29 cellular contexts compared by ENCODE assay signal in the genomic region with DNA sequence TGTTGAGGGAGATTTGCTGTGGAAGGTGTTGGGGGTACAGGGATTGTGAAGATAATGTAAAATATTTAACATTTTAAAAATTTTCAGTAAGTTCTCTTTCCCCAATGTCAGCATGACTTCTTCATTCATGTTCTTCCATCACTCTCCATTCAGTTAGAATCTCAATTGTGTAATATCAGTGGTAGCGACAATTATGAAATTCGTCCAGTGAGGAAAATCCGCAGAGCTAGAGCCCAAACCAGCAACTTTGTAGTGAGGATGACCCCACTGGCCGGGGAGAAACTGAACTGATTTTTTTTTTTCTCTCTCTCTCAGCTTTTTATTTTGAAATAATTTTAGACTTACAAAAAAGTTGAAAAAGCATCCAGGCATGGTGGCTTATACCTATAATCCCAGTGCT.
"Had no signal": no experiment of that assay in that cellular context is flagged by ENCODE, and none has a peak within 500 bp of the region (broad histone marks: within the 10 kb centered on the region; RNA-seq: fewer than 3 reads in every experiment).

No MANE protein-coding gene starts in this region.

- H3K27ac Mint-ChIP-seq: naive B cell; natural killer cell treated with Interleukin-12 subunit alpha and Interleukin-12 subunit beta and Interleukin-15 and Interleukin-18, amount 100 ng/mL, for 72 hours; stimulated activated memory B cell treated with anti-CD40 and anti-IgM and Interleukin-4, amounts not matched to agents 10 μg/mL and 1 μg/mL and 100 μg/mL, for 72 hours had no signal

- H3K4me3 ChIP-seq: colonic mucosa, esophagus squamous epithelium, heart right ventricle, left lung, mucosa of descending colon, psoas muscle, skin epidermis, spleen, transverse colon, upper lobe of right lung, uterus had no signal

- H3K27me3 Mint-ChIP-seq: stimulated activated memory B cell treated with anti-CD40 and anti-IgM and Interleukin-4, amounts not matched to agents 10 μg/mL and 1 μg/mL and 100 μg/mL, for 72 hours had no signal

- H3K36me3 ChIP-seq: colonic mucosa, left lung, transverse colon, upper lobe of right lung, uterus had no signal

- H3K4me1 Mint-ChIP-seq: stimulated activated memory B cell treated with anti-CD40 and anti-IgM and Interleukin-4, amounts not matched to agents 10 μg/mL and 1 μg/mL and 100 μg/mL, for 72 hours had no signal

- H3K9me3 ChIP-seq: colonic mucosa, uterus had no signal

- H3K27me3 ChIP-seq: colonic mucosa, esophagus squamous epithelium, heart right ventricle, left lung, spleen, transverse colon, upper lobe of right lung, uterus had no signal

- DNase-seq: colonic mucosa; dermis blood vessel endothelial cell; effector memory CD4-positive, alpha-beta T cell; erythroblast; esophagus squamous epithelium; foreskin melanocyte; glutamatergic neuron; heart right ventricle; hippocampal formation; left cardiac atrium; left lung; mesenchymal stem cell; mucosa of descending colon; naive B cell; nucleus accumbens; psoas muscle; right cardiac atrium; spleen; stimulated activated CD4-positive, alpha-beta T cell treated with anti-CD3 and anti-CD28 coated beads, Interleukin-4, amount 100 ng/mL, for 4 hours; stimulated activated naive CD8-positive, alpha-beta T cell treated with anti-CD3 and anti-CD28 coated beads, Interleukin-15, Interleukin-2, amounts not matched to agents 100 U/mL and 50 U/mL, for 24 hours; substantia nigra; transverse colon; upper lobe of right lung; uterus had no signal

- H3K4me3 Mint-ChIP-seq: mesothelial cell of epicardium; naive B cell; natural killer cell treated with Interleukin-12 subunit alpha and Interleukin-12 subunit beta and Interleukin-15 and Interleukin-18, amount 100 ng/mL, for 72 hours; neural crest cell; stimulated activated memory B cell treated with anti-CD40 and anti-IgM and Interleukin-4, amounts not matched to agents 10 μg/mL and 1 μg/mL and 100 μg/mL, for 72 hours had no signal

- H3K27ac ChIP-seq: colonic mucosa, esophagus squamous epithelium, heart right ventricle, left lung, psoas muscle, skin epidermis, spleen, transverse colon, upper lobe of right lung, uterus had no signal

- H3K4me1 ChIP-seq: colonic mucosa, upper lobe of right lung had no signal
